In the genomic region with DNA sequence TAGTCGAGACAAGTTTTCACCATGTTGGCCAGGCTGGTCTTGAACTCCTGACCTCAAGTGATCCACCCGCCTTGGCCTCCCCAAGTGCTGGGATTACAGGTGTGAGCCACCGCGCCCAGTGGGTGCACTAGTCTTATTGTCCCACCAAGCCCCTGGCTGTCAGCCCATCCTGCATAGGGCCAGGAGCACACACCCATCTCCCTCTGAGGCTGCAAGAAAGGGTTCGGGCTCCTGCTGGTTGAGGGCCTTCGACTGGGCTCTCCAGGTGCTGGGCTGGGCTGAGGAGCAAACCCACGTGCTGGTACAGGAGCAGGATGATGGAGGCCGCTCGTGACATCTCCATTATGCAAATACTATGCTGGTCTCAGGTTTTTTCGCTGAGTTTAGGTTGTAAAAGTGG, we compare ENCODE assay signal across 1 cellular context.
TF ChIP-seq lines count a peak whose summit lies in the region.

No MANE protein-coding gene starts in this region.

TF ChIP-seq in K562, 482 proteins besides CTCF, POLR2A, EP300 and RAD21 (continued from another document):
- no peak for TF ChIP-seq CREB3 (tag; conservative IDR thresholded peaks at IDR 0.05; ENCODE audit: low read depth)
